ENCODE assay signal across 8 cellular contexts in the genomic region with DNA sequence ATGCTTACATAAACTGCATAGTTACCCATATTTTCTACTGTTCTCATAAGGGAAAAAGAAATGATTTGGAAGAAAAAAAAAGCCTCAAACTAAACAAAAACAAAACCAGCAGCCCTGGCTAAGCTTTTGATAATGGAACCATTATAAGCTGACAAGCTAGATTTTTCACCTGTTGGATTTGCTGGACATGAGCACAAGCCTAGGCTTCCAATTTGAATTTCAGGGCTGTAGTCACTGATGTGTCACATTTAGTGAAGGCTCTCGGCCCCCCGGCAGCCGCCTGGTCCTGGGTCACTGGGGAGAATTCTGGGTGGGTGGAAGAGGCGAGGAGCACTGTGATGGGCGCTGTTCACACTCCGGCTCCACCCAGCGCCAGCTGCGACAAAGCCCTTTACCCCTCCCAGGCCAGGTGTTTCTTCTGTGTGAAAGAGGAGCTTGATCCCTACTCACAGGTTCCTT. TPM values are rescaled to one million over a fixed set of nuclear protein-coding genes. Genes with fewer than 3 reads are reported as not detected.
A peak's percentile ranks its signal among the peaks of the same experiment; 100 is the strongest.
DNase-seq lines count a peak whose midpoint lies in the region; ATAC-seq and TF ChIP-seq lines count a peak whose summit lies in the region.

No MANE protein-coding gene starts in this region.

- TF ChIP-seq CTCF in mammary epithelial cell (conservative IDR thresholded peaks at IDR 0.05 in 1 of 2, IDR thresholded peaks at IDR 0.05 in 1 of 2; ENCODE audit: extremely low read depth in 1 of 2, insufficient read depth in 1 of 2, low read depth in 1 of 2, low read length in 2 of 2) (no peak), mucosa of descending colon (IDR thresholded peaks at IDR 0.05) (no peak)

- H3K36me3 ChIP-seq in mammary epithelial cell (ENCODE audit: insufficient read depth, low read length) (no peaks in the 10 kb centered on the region), mucosa of descending colon (ENCODE audit: low read depth) (no peaks in the 10 kb centered on the region)

- DNase-seq in DMS 273 (lab: John Stamatoyannopoulos, UW; ENCODE audit: unreplicated experiment) (peak; percentile 48), DMS 273 treated with DMSO at 0.1 percent for 48 hours (lab: John Stamatoyannopoulos, UW) (no peak), NCI-H2171 (lab: John Stamatoyannopoulos, UW) (peak; percentile 59), mammary epithelial cell (no peak), mucosa of descending colon (peak; percentile 78 to 80 (median 80)), AG20443 (ENCODE audit: low spot score) (no peak)

- no peaks in the 10 kb centered on the region for H3K79me2 ChIP-seq in mammary epithelial cell (ENCODE audit: insufficient read depth, low read length)

- no TSS peak for BruUV-seq in mammary epithelial cell (replicated peaks; lab: Mats Ljungman, UMichigan)

- H4K20me1 ChIP-seq in mammary epithelial cell (ENCODE audit: insufficient read depth, low read length): no peaks in the 10 kb centered on the region

- H3K4me3 ChIP-seq in mammary epithelial cell (replicated peaks in 1 of 3; ENCODE audit: insufficient read depth in 1 of 3, low read depth in 2 of 3, low read length in 3 of 3) (peak overlapping the region; percentile 64 to 76 (median 72)), mucosa of descending colon (peak overlapping the region; percentile 39)

- 87% methylated on average over 8 of the region's 8 CpGs for WGBS in mammary epithelial cell (ENCODE audit: low coverage, missing lambda C conversion rate)

- peaks cover 31% of the 10 kb centered on the region for H3K4me1 ChIP-seq in mammary epithelial cell (ENCODE audit: insufficient read depth, low read length)
- H3K4me1 ChIP-seq in mucosa of descending colon (ENCODE audit: low read depth): peaks cover 28% of the 10 kb centered on the region

- peak overlapping the region; percentile 100 for H3K4me2 ChIP-seq in mammary epithelial cell (ENCODE audit: insufficient read depth, low read depth, low read length)

- peak overlapping the region; percentile 92 for H2AFZ ChIP-seq in mammary epithelial cell (ENCODE audit: low read depth, low read length)

- peak; percentile 36 for ATAC-seq in mucosa of descending colon
- ATAC-seq in HG02642 (IDR thresholded peaks at IDR 0.05; ENCODE audit: poor library complexity, unreplicated experiment): no peak
- no peak for ATAC-seq in GM21367 (IDR thresholded peaks at IDR 0.05; ENCODE audit: unreplicated experiment)

- in situ Hi-C loops in mammary epithelial cell (cut with MboI; ENCODE audit: low sequenced_read_pairs in 2 of 2): loop anchor here (10.0 to 25.0 kb wide), 3 partner anchors 111 to 461 kb away; no protein-coding TSS in a partner anchor

- H3K9me3 ChIP-seq in mammary epithelial cell (replicated peaks; ENCODE audit: insufficient read depth, low read length) (no peaks in the 10 kb centered on the region), mucosa of descending colon (no peaks in the 10 kb centered on the region)

- CTCF ChIA-PET in mammary epithelial cell (lab: Charles Lee; ENCODE audit: low non-redundant PET): no interaction called here

- dilution Hi-C loops in mammary epithelial cell (cut with HindIII; ENCODE audit: low sequenced_read_pairs): no loop called here

- H3K27ac ChIP-seq in mammary epithelial cell (ENCODE audit: insufficient read depth, low read depth, low read length): no peak overlapping the region

- intact Hi-C loops in mammary epithelial cell (cut with micrococcal nuclease) (loop anchor here (2.0 kb wide), 1 partner anchor 97 kb away; a partner anchor contains a TSS), mucosa of descending colon (cut with DNase I, micrococcal nuclease) (no loop called here)

- no peak overlapping the region for H3K9ac ChIP-seq in mammary epithelial cell (ENCODE audit: insufficient read depth, low read length)

- H3K27me3 ChIP-seq in mammary epithelial cell (ENCODE audit: insufficient read depth, low read length): no peaks in the 10 kb centered on the region

RNA-seq across cellular contexts. Expression of a gene that starts 4.6 kb away (rescaled TPM):
- total RNA-seq in mammary epithelial cell (1 to 10 TPM in 1 of 2 donors, under 1 TPM in 1; 0.40 to 1.7 TPM), mucosa of descending colon (10 to 100 TPM in 1 of 3 donors, 1 to 10 TPM in 2; 4.2 to 37.5 (median 5.1) TPM)
- polyA plus RNA-seq in mammary epithelial cell: 0.20 TPM
- not detected for polyA minus RNA-seq in mammary epithelial cell

Comparison
In these comparisons a context has a peak if more than half of its experiments do, and no peak if none do; other contexts are left out.
1. DNase-seq: peak in DMS 273 (single experiment), NCI-H2171 (single experiment) and mucosa of descending colon (3 of 3); none in DMS 273 treated with DMSO at 0.1 percent for 48 hours (single experiment), mammary epithelial cell (single experiment) and AG20443 (single experiment).